Comparison of ENCODE assay signal across 8 cellular contexts in genomic region chr18:76821356-76821874, GRCh38. TPM values are rescaled to one million over a fixed set of nuclear protein-coding genes. Genes with fewer than 3 reads are reported as not detected.
DNase-seq lines count a peak whose midpoint lies in the region; ATAC-seq and TF ChIP-seq lines count a peak whose summit lies in the region.

No MANE protein-coding gene starts in this region.

- intact Hi-C loops in thyroid gland (cut with DNase I), result no loop called here

- POLR2A ChIA-PET in activated naive CD8-positive, alpha-beta T cell treated with anti-CD3 and anti-CD28 coated beads, Interleukin-2, amount 10 ng/mL, durations not matched to agents 7 days and 5 days (lab: Charles Lee), result interaction anchor here (0.8 to 2.4 kb wide), 6 partner anchors 10 to 347 kb away, joined by 3 to 5 read pairs (median 3); partner anchors contain the start of gene MBP

- H3K4me3 ChIP-seq in GM12864 (ENCODE audit: low read depth, low read length) (peak overlapping the region; percentile 88), thyroid gland (replicated peaks in 1 of 3) (peak overlapping the region; percentile 59 to 98 (median 96))

- no peaks in the 10 kb centered on the region for H3K9me3 Mint-ChIP-seq in activated naive CD8-positive, alpha-beta T cell treated with anti-CD3 and anti-CD28 coated beads, Interleukin-2, amount 10 ng/mL, durations not matched to agents 7 days and 5 days

- peaks cover 18% of the 10 kb centered on the region for H3K36me3 Mint-ChIP-seq in activated naive CD8-positive, alpha-beta T cell treated with anti-CD3 and anti-CD28 coated beads, Interleukin-2, amount 10 ng/mL, durations not matched to agents 7 days and 5 days

- no peak for DNase-seq in GM12864 (ENCODE audit: low read depth)
- no peak for DNase-seq in activated naive CD8-positive, alpha-beta T cell treated with anti-CD3 and anti-CD28 coated beads, Interleukin-2, amount 10 ng/mL, durations not matched to agents 7 days and 5 days
- DNase-seq in kidney tubule cell (ENCODE audit: low spot score), result peak; percentile 12
- DNase-seq in thyroid gland, result no peak
- no peak for DNase-seq in NCI-H2029 (lab: John Stamatoyannopoulos, UW)
- DNase-seq in GF-D8 (lab: John Stamatoyannopoulos, UW), result no peak

- H3K27me3 Mint-ChIP-seq in activated naive CD8-positive, alpha-beta T cell treated with anti-CD3 and anti-CD28 coated beads, Interleukin-2, amount 10 ng/mL, durations not matched to agents 7 days and 5 days, result no peaks in the 10 kb centered on the region

- ATAC-seq in HG03378 (IDR thresholded peaks at IDR 0.05; ENCODE audit: unreplicated experiment) (peak; percentile 31), esophagus mucosa (no peak)
- no peak for ATAC-seq in activated naive CD8-positive, alpha-beta T cell treated with anti-CD3 and anti-CD28 coated beads, Interleukin-2, amount 10 ng/mL, durations not matched to agents 7 days and 5 days (ENCODE audit: low read depth)

- H3K4me3 Mint-ChIP-seq in activated naive CD8-positive, alpha-beta T cell treated with anti-CD3 and anti-CD28 coated beads, Interleukin-2, amount 10 ng/mL, durations not matched to agents 7 days and 5 days, result peak overlapping the region; percentile 96

- TF ChIP-seq CTCF in GM12864 (IDR thresholded peaks at IDR 0.05; ENCODE audit: low read depth, low read length, missing control alignments) (no peak), thyroid gland (IDR thresholded peaks at IDR 0.05) (no peak)

- H3K27ac Mint-ChIP-seq in activated naive CD8-positive, alpha-beta T cell treated with anti-CD3 and anti-CD28 coated beads, Interleukin-2, amount 10 ng/mL, durations not matched to agents 7 days and 5 days, result peak overlapping the region; percentile 96

- H3K36me3 ChIP-seq in thyroid gland, result no peaks in the 10 kb centered on the region

- H3K27ac ChIP-seq in thyroid gland, result peak overlapping the region; percentile 91 to 97 (median 95)

- no peaks in the 10 kb centered on the region for H3K9me3 ChIP-seq in thyroid gland

- H3K4me1 Mint-ChIP-seq in activated naive CD8-positive, alpha-beta T cell treated with anti-CD3 and anti-CD28 coated beads, Interleukin-2, amount 10 ng/mL, durations not matched to agents 7 days and 5 days, result peaks cover 33% of the 10 kb centered on the region

- H3K27me3 ChIP-seq in thyroid gland, result no peaks in the 10 kb centered on the region

- WGBS in thyroid gland, 2 donors, result 1 to 2% methylated on average over 12 of the region's 12 CpGs

- TF ChIP-seq POLR2A in thyroid gland (IDR thresholded peaks at IDR 0.05), result no peak

- peaks cover 11 to 13% of the 10 kb centered on the region in 2 donors for H3K4me1 ChIP-seq in thyroid gland

RNA-seq across cellular contexts. Expression of gene ZNF236, which starts 0.9 kb away (rescaled TPM):
- 10 to 100 TPM; 23.7 to 25.5 TPM for total RNA-seq in activated naive CD8-positive, alpha-beta T cell treated with anti-CD3 and anti-CD28 coated beads, Interleukin-2, amount 10 ng/mL, durations not matched to agents 7 days and 5 days
- 10 to 100 TPM; 15.6 to 28.0 (median 20.6) TPM for total RNA-seq in thyroid gland
- 8.9 TPM for total RNA-seq in esophagus mucosa
